In the genomic region with DNA sequence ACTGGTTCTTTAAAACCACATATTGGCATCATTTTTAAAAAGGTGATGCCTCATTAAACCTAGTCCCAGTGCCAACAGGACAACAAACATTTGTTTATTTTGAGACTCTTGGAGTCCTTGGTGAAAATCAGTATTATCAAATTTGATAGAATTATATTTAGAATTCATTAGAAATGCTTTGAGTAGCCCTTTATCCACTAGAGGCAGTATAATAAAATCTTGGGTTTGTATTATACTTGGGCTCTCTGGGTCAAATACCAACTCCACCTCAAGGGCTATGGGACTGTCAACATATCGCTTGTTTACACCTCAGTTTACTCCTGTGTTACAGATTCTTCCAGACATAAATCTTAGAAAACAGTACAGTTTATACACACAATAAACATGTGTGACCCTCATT, we compare ENCODE assay signal across 12 cellular contexts.
DNase-seq lines count a peak whose midpoint lies in the region; ATAC-seq, FAIRE-seq and TF ChIP-seq lines count a peak whose summit lies in the region.
"Had no signal": no experiment of that assay in that cellular context is flagged by ENCODE, and none has a peak within 500 bp of the region (broad histone marks: within the 10 kb centered on the region; RNA-seq: fewer than 3 reads in every experiment).

No MANE protein-coding gene starts in this region.

- FAIRE-seq in A204.1 (lab: Jason Lieb, UNC) = peak; percentile 6
- FAIRE-seq: K562 had no signal

- WGBS in neuronal stem cell (ENCODE audit: extremely low coverage in 2 of 2, insufficient read length in 2 of 2, insufficient replicate concordance in 1 of 2), 2 donors = no CpG with 5 or more reads among the region's 1 CpG

- H3K79me1 ChIP-seq in neuronal stem cell (ENCODE audit: low read depth, low read length) = no peaks in the 10 kb centered on the region

- no peaks in the 10 kb centered on the region for H3K9me2 ChIP-seq in Loucy (replicated peaks; ENCODE audit: low read depth, low read length)

- TF ChIP-seq CTCF in Loucy (conservative IDR thresholded peaks at IDR 0.05; ENCODE audit: low read length) = peak; percentile 55
- peak; percentile 56 for TF ChIP-seq CTCF in epithelial cell of proximal tubule (conservative IDR thresholded peaks at IDR 0.05; ENCODE audit: low read depth, low read length)

- H2BK15ac ChIP-seq in neuronal stem cell (ENCODE audit: low read length) = no peak overlapping the region

- H3K4me1 ChIP-seq in Loucy (ENCODE audit: insufficient read depth, low read length, poor library complexity, severe bottlenecking) (no peaks in the 10 kb centered on the region), neuronal stem cell (ENCODE audit: control insufficient read depth in 2 of 2, insufficient read depth in 1 of 2, low read depth in 1 of 2, low read length in 2 of 2) (no peaks in the 10 kb centered on the region)
- no peaks in the 10 kb centered on the region for H3K4me1 ChIP-seq in effector memory CD4-positive, alpha-beta T cell (ENCODE audit: control insufficient read depth, insufficient read depth, low read length, poor library complexity, severe bottlenecking)
- H3K4me1 ChIP-seq: SJCRH30 had no signal

- H3K4ac ChIP-seq in neuronal stem cell (ENCODE audit: low read length) = no peak overlapping the region

- H4K8ac ChIP-seq in neuronal stem cell (ENCODE audit: low read depth, low read length) = no peak overlapping the region

- H4K20me1 ChIP-seq in Loucy (ENCODE audit: insufficient read depth, low read length, poor library complexity, severe bottlenecking) = no peaks in the 10 kb centered on the region

- H3K79me2 ChIP-seq in Loucy (ENCODE audit: insufficient read depth, low read length) = no peaks in the 10 kb centered on the region

- H3K18ac ChIP-seq in neuronal stem cell (ENCODE audit: low read length) = no peak overlapping the region

- H3K4me3 ChIP-seq in Loucy (ENCODE audit: low read length, poor library complexity, severe bottlenecking) (no peak overlapping the region), epithelial cell of proximal tubule (ENCODE audit: low read depth, low read length) (no peak overlapping the region), neuronal stem cell (ENCODE audit: low read length in 2 of 2) (no peak overlapping the region)
- no peak overlapping the region for H3K4me3 ChIP-seq in effector memory CD4-positive, alpha-beta T cell (ENCODE audit: insufficient read depth, low read depth, low read length, poor library complexity, severe bottlenecking)
- H3K4me3 ChIP-seq: K562, SJCRH30 had no signal

- H3K36me3 ChIP-seq in Loucy (ENCODE audit: insufficient read depth, low read length) (no peaks in the 10 kb centered on the region), neuronal stem cell (replicated peaks in 1 of 2; ENCODE audit: control insufficient read depth in 2 of 2, insufficient read depth in 2 of 2, low read length in 2 of 2) (no peaks in the 10 kb centered on the region)
- H3K36me3 ChIP-seq in effector memory CD4-positive, alpha-beta T cell (ENCODE audit: control insufficient read depth, insufficient read depth, low read length) = no peaks in the 10 kb centered on the region
- H3K36me3 ChIP-seq: SJCRH30 had no signal

- no peak overlapping the region for H2AFZ ChIP-seq in Loucy (ENCODE audit: low read length)
- no peak overlapping the region for H2AFZ ChIP-seq in neuronal stem cell (ENCODE audit: low read length)

- H2BK5ac ChIP-seq in neuronal stem cell (ENCODE audit: low read length) = no peak overlapping the region

- no peak overlapping the region for H3K23ac ChIP-seq in neuronal stem cell (ENCODE audit: low read depth, low read length, poor library complexity)

- no peak overlapping the region for H3K27ac ChIP-seq in effector memory CD4-positive, alpha-beta T cell (ENCODE audit: insufficient read depth, low read length, poor library complexity, severe bottlenecking)
- no peak overlapping the region for H3K27ac ChIP-seq in neuronal stem cell (replicated peaks; ENCODE audit: low read length)
- H3K27ac ChIP-seq: epithelial cell of prostate, SJCRH30 had no signal

- H3K9me3 ChIP-seq in Loucy (ENCODE audit: insufficient read depth, low read depth, low read length) (no peaks in the 10 kb centered on the region), neuronal stem cell (replicated peaks in 1 of 2; ENCODE audit: control insufficient read depth in 2 of 2, insufficient read depth in 1 of 2, low read depth in 1 of 2, low read length in 2 of 2) (no peaks in the 10 kb centered on the region)
- H3K9me3 ChIP-seq in effector memory CD4-positive, alpha-beta T cell (ENCODE audit: control insufficient read depth, low read length) = no peaks in the 10 kb centered on the region
- H3K9me3 ChIP-seq: SJCRH30 had no signal

- no peak overlapping the region for H3K14ac ChIP-seq in neuronal stem cell (ENCODE audit: low read length)

- H2AK5ac ChIP-seq in neuronal stem cell (ENCODE audit: low read depth, low read length) = no peak overlapping the region

- H4K91ac ChIP-seq in neuronal stem cell (ENCODE audit: low read depth, low read length, poor library complexity) = no peak overlapping the region

- no peak overlapping the region for H3K9ac ChIP-seq in Loucy (ENCODE audit: low read depth, low read length, poor library complexity, severe bottlenecking)
- H3K9ac ChIP-seq in neuronal stem cell (ENCODE audit: low read depth, low read length, poor library complexity) = no peak overlapping the region

- DNase-seq in epithelial cell of proximal tubule (ENCODE audit: low read depth) = no peak
- no peak for DNase-seq in effector memory CD4-positive, alpha-beta T cell
- DNase-seq in LoVo (ENCODE audit: low spot score) = no peak
- DNase-seq in neuronal stem cell (ENCODE audit: low spot score) = no peak
- DNase-seq: naive B cell, SJCRH30 had no signal

- ATAC-seq in GM18511 (IDR thresholded peaks at IDR 0.05; ENCODE audit: unreplicated experiment) = peak; percentile 62
- no peak for ATAC-seq in HG03039 (IDR thresholded peaks at IDR 0.05; ENCODE audit: unreplicated experiment)
- ATAC-seq: K562 had no signal

- no peak overlapping the region for H2BK120ac ChIP-seq in neuronal stem cell (ENCODE audit: low read depth, low read length)

- H3K27me3 ChIP-seq in Loucy (ENCODE audit: insufficient read depth, low read length, poor library complexity, severe bottlenecking) = no peaks in the 10 kb centered on the region
- no peaks in the 10 kb centered on the region for H3K27me3 ChIP-seq in effector memory CD4-positive, alpha-beta T cell (replicated peaks; ENCODE audit: control insufficient read depth, insufficient read depth, low read length, poor library complexity, severe bottlenecking)
- no peaks in the 10 kb centered on the region for H3K27me3 ChIP-seq in neuronal stem cell (ENCODE audit: control insufficient read depth in 3 of 3, insufficient read depth in 3 of 3, low read depth in 1 of 3, low read length in 3 of 3)
- H3K27me3 ChIP-seq: SJCRH30 had no signal

- no peak overlapping the region for H2BK12ac ChIP-seq in neuronal stem cell (ENCODE audit: low read length)

- no peaks in the 10 kb centered on the region for H3F3A ChIP-seq in Loucy (ENCODE audit: low read depth)

- H3K4me2 ChIP-seq in Loucy (ENCODE audit: low read depth, low read length, poor library complexity, severe bottlenecking) (no peak overlapping the region), neuronal stem cell (ENCODE audit: insufficient read depth, low read length, poor library complexity, severe bottlenecking) (no peak overlapping the region)
